Comparison of ENCODE assay signal across 20 cellular contexts in genomic region chr6:19434065-19434464, GRCh38.
DNase-seq lines count a peak whose midpoint lies in the region; ATAC-seq and TF ChIP-seq lines count a peak whose summit lies in the region.
"Had no signal": no experiment of that assay in that cellular context is flagged by ENCODE, and none has a peak within 500 bp of the region (broad histone marks: within the 10 kb centered on the region; RNA-seq: fewer than 3 reads in every experiment).

No MANE protein-coding gene starts in this region.

- DNase-seq in DMS79 treated with DMSO at 0.1 percent for 48 hours (lab: John Stamatoyannopoulos, UW) (peak; percentile 92), NCI-H748 (lab: John Stamatoyannopoulos, UW; ENCODE audit: unreplicated experiment) (peak; percentile 65), left lung (no peak), Right ventricle myocardium superior (no peak), 8988T (no peak)
- DNase-seq: ACHN, C1 segment of cervical spinal cord, GDM1, IMR-90, MG63, NCI-H1092, NCI-H1694 treated with DMSO at 0.1 percent for 48 hours, NCI-H2171, NCI-H510A, PC-9 had no signal

- peaks cover 0 to 2% of the 10 kb centered on the region in 2 donors for H3K9me3 ChIP-seq in left lung
- H3K9me3 ChIP-seq: HAP-1, MG63, SJSA1 had no signal

- intact Hi-C loops in left lung (cut with DNase I): no loop called here
- intact Hi-C loops in Right ventricle myocardium superior (cut with DNase I): no loop called here

- no peaks in the 10 kb centered on the region for H3K27me3 ChIP-seq in left lung
- H3K27me3 ChIP-seq: MG63, SJSA1 had no signal

- H3K4me1 ChIP-seq in left lung: no peaks in the 10 kb centered on the region
- H3K4me1 ChIP-seq: HAP-1, SJSA1 had no signal

- no peak overlapping the region for H3K4me3 ChIP-seq in left lung
- H3K4me3 ChIP-seq: HAP-1, MG63, PC-9, SJSA1 had no signal

- no peaks in the 10 kb centered on the region for H3K36me3 ChIP-seq in left lung
- H3K36me3 ChIP-seq: HAP-1, MG63, SJSA1 had no signal

- H3K27ac ChIP-seq in C4-2B (peak overlapping the region; percentile 34; the same call in 1 of the 2 replicates), left lung (no peak overlapping the region)
- H3K27ac ChIP-seq: PC-9, RWPE1, SJSA1 had no signal

- TF ChIP-seq CTCF in C4-2B (conservative IDR thresholded peaks at IDR 0.05): no peak
- TF ChIP-seq CTCF in left lung (IDR thresholded peaks at IDR 0.05): no peak

- ATAC-seq in left lung: peak; percentile 69
- ATAC-seq in Right ventricle myocardium superior (ENCODE audit: poor library complexity): no peak
- ATAC-seq in GM19324 (IDR thresholded peaks at IDR 0.05; ENCODE audit: low FRiP score, unreplicated experiment): no peak

Comparison
In these comparisons a context has a peak if more than half of its experiments do, and no peak if none do; other contexts are left out.
1. DNase-seq: peak in DMS79 treated with DMSO at 0.1 percent for 48 hours (single experiment) and NCI-H748 (single experiment); none in left lung (0 of 2), Right ventricle myocardium superior (single experiment) and 8988T (single experiment).